In the genomic region with DNA sequence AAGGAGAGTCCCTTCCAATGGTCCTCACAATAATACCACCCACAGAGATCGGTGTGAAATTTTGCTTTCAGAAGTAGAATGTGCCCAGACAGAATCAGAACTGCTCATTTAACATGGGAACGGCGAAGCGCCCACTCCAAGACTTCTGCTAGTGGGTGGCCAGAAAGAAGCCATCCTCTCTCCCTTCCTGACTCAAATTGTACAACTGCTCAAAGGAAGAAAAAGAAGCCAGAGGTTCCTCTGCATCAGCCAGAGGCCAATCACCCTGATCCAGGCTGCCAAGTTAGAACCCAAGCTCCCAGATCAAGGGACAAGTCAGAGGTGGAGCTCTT, we compare ENCODE assay signal across 17 cellular contexts. TPM values are rescaled to one million over a fixed set of nuclear protein-coding genes. Genes with fewer than 3 reads are reported as not detected.
A peak's percentile ranks its signal among the peaks of the same experiment; 100 is the strongest.
DNase-seq lines count a peak whose midpoint lies in the region; ATAC-seq and TF ChIP-seq lines count a peak whose summit lies in the region.
"Had no signal": no experiment of that assay in that cellular context is flagged by ENCODE, and none has a peak within 500 bp of the region (broad histone marks: within the 10 kb centered on the region; RNA-seq: fewer than 3 reads in every experiment).

No MANE protein-coding gene starts in this region.

- no peak overlapping the region for H2AFZ ChIP-seq in ACC112 (ENCODE audit: low read length, unreplicated experiment)
- H2AFZ ChIP-seq: GM23338 had no signal

- WGBS in suprapubic skin, result 90% methylated on average over 4 of the region's 4 CpGs

- no peak for TF ChIP-seq POLR2A in suprapubic skin (IDR thresholded peaks at IDR 0.05)

- no peaks in the 10 kb centered on the region for H3K27me3 ChIP-seq in ACC112 (ENCODE audit: insufficient read depth, low read length)
- H3K27me3 ChIP-seq in suprapubic skin, result no peaks in the 10 kb centered on the region

- H3K79me2 ChIP-seq in ACC112 (ENCODE audit: control insufficient read depth, insufficient read depth, low read length, unreplicated experiment), result peaks cover 62% of the 10 kb centered on the region

- H3K27me3 Mint-ChIP-seq in activated CD4-positive, alpha-beta T cell treated with anti-CD3 and anti-CD28 coated beads, Interleukin-2, amount 10 ng/mL, durations not matched to agents 24 days and 14 days, result no peaks in the 10 kb centered on the region
- no peaks in the 10 kb centered on the region for H3K27me3 Mint-ChIP-seq in activated T-helper 17 cell treated with anti-CD3 and anti-CD28 coated beads, Interleukin-2, amount 50 U/mL, for 72 hours
- peaks cover 0 to 2% (median 2%) of the 10 kb centered on the region in 3 donors for H3K27me3 Mint-ChIP-seq in immature natural killer cell (ENCODE audit: low read depth in 3 of 3)

- no peaks in the 10 kb centered on the region for H3K9me3 ChIP-seq in suprapubic skin

- no peak for TF ChIP-seq EP300 in suprapubic skin (IDR thresholded peaks at IDR 0.05)

- DNase-seq in activated CD4-positive, alpha-beta T cell treated with anti-CD3 and anti-CD28 coated beads, Interleukin-2, amount 10 ng/mL, durations not matched to agents 24 days and 14 days, result no peak
- DNase-seq in activated CD4-positive, alpha-beta T cell treated with anti-CD3 and anti-CD28 coated beads, Interleukin-2, amount 50 U/mL, for 4 hours, result no peak
- no peak for DNase-seq in immature natural killer cell
- DNase-seq in suprapubic skin (ENCODE audit: low spot score in 2 of 2), result no peak
- DNase-seq in NCI-H774 (lab: John Stamatoyannopoulos, UW), result no peak
- DNase-seq in stimulated activated CD4-positive, alpha-beta T cell treated with anti-CD3 and anti-CD28 coated beads, Interleukin-2, amount 100 ng/mL, for 24 hours, result no peak
- DNase-seq: 8988T, GDM1, NCI-H1105 treated with DMSO at 0.1 percent for 48 hours, NCI-H187, NCI-H226, NCI-H524 treated with DMSO at 0.1 percent for 48 hours had no signal

- peaks cover 37% of the 10 kb centered on the region for H3K4me1 Mint-ChIP-seq in activated CD4-positive, alpha-beta T cell treated with anti-CD3 and anti-CD28 coated beads, Interleukin-2, amount 10 ng/mL, durations not matched to agents 24 days and 14 days
- H3K4me1 Mint-ChIP-seq in activated T-helper 17 cell treated with anti-CD3 and anti-CD28 coated beads, Interleukin-2, amount 50 U/mL, for 72 hours, result peaks cover 27% of the 10 kb centered on the region
- H3K4me1 Mint-ChIP-seq in immature natural killer cell, result peaks cover 50 to 70% of the 10 kb centered on the region in 2 donors
- H3K4me1 Mint-ChIP-seq: GM23338 had no signal

- ATAC-seq in activated T-helper 17 cell treated with anti-CD3 and anti-CD28 coated beads, Interleukin-2, amount 50 U/mL, for 72 hours (replicated peaks), result peak; percentile 11
- ATAC-seq: GM12878, GM23338, HCT116 had no signal

- peaks cover 10% of the 10 kb centered on the region; the same call in 1 of the 2 replicates for H3K36me3 ChIP-seq in ACC112 (ENCODE audit: insufficient read depth, low read length)
- H3K36me3 ChIP-seq in suprapubic skin, result peaks cover 36% of the 10 kb centered on the region

- peak overlapping the region; percentile 85 for H3K27ac ChIP-seq in ACC112 (ENCODE audit: low read depth, low read length)
- H3K27ac ChIP-seq in suprapubic skin, result no peak overlapping the region

- H3K27ac Mint-ChIP-seq in activated CD4-positive, alpha-beta T cell treated with anti-CD3 and anti-CD28 coated beads, Interleukin-2, amount 10 ng/mL, durations not matched to agents 24 days and 14 days, result peak overlapping the region; percentile 43
- peak overlapping the region; percentile 21 for H3K27ac Mint-ChIP-seq in activated T-helper 17 cell treated with anti-CD3 and anti-CD28 coated beads, Interleukin-2, amount 50 U/mL, for 72 hours
- H3K27ac Mint-ChIP-seq in immature natural killer cell, result peak overlapping the region; percentile 18 to 63 (median 52)
- H3K27ac Mint-ChIP-seq: GM23338 had no signal

- peaks cover 49% of the 10 kb centered on the region for H3K36me3 Mint-ChIP-seq in activated CD4-positive, alpha-beta T cell treated with anti-CD3 and anti-CD28 coated beads, Interleukin-2, amount 10 ng/mL, durations not matched to agents 24 days and 14 days (ENCODE audit: low read depth)
- H3K36me3 Mint-ChIP-seq in activated T-helper 17 cell treated with anti-CD3 and anti-CD28 coated beads, Interleukin-2, amount 50 U/mL, for 72 hours (ENCODE audit: low read depth), result peaks cover 86% of the 10 kb centered on the region
- H3K36me3 Mint-ChIP-seq in immature natural killer cell, result peaks cover 5 to 48% (median 9%) of the 10 kb centered on the region in 3 donors

- H3K4me1 ChIP-seq in ACC112 (ENCODE audit: control insufficient read depth, insufficient read depth, low read length, unreplicated experiment), result peaks cover 43% of the 10 kb centered on the region
- peaks cover 10% of the 10 kb centered on the region for H3K4me1 ChIP-seq in suprapubic skin

- H3K4me3 ChIP-seq in ACC112 (ENCODE audit: low read depth, low read length), result no peak overlapping the region
- no peak overlapping the region for H3K4me3 ChIP-seq in suprapubic skin
- H3K4me3 ChIP-seq: GM12878, GM23338 had no signal

- no peak for TF ChIP-seq CTCF in suprapubic skin (IDR thresholded peaks at IDR 0.05)

- H3K4me3 Mint-ChIP-seq in activated CD4-positive, alpha-beta T cell treated with anti-CD3 and anti-CD28 coated beads, Interleukin-2, amount 10 ng/mL, durations not matched to agents 24 days and 14 days, result no peak overlapping the region
- peak overlapping the region; percentile 29 for H3K4me3 Mint-ChIP-seq in activated T-helper 17 cell treated with anti-CD3 and anti-CD28 coated beads, Interleukin-2, amount 50 U/mL, for 72 hours
- H3K4me3 Mint-ChIP-seq in immature natural killer cell, result peak overlapping the region in 4 of 5 donors; percentile 0 to 38 (median 16)
- H3K4me3 Mint-ChIP-seq: GM23338 had no signal

- intact Hi-C loops in activated CD4-positive, alpha-beta T cell treated with anti-CD3 and anti-CD28 coated beads, Interleukin-2, amount 10 ng/mL, durations not matched to agents 24 days and 14 days (cut with micrococcal nuclease), result no loop called here

- H3K9me3 Mint-ChIP-seq in activated CD4-positive, alpha-beta T cell treated with anti-CD3 and anti-CD28 coated beads, Interleukin-2, amount 10 ng/mL, durations not matched to agents 24 days and 14 days, result no peaks in the 10 kb centered on the region
- H3K9me3 Mint-ChIP-seq in activated T-helper 17 cell treated with anti-CD3 and anti-CD28 coated beads, Interleukin-2, amount 50 U/mL, for 72 hours, result no peaks in the 10 kb centered on the region
- no peaks in the 10 kb centered on the region for H3K9me3 Mint-ChIP-seq in immature natural killer cell
- H3K9me3 Mint-ChIP-seq: GM23338 had no signal

RNA-seq across cellular contexts. Expression of a gene that starts 23.3 kb away (rescaled TPM):
- 88.8 and 92.7 TPM in 2 replicates for total RNA-seq in activated CD4-positive, alpha-beta T cell treated with anti-CD3 and anti-CD28 coated beads, Interleukin-2, amount 10 ng/mL, durations not matched to agents 24 days and 14 days
- total RNA-seq in activated T-helper 17 cell treated with anti-CD3 and anti-CD28 coated beads, Interleukin-2, amount 50 U/mL, for 72 hours, result 100 to 1,000 TPM in 1 of 2 donors, 10 to 100 TPM in 1; 96.4 to 101 TPM
- polyA plus RNA-seq in immature natural killer cell, result 10 to 100 TPM; 43.3 to 60.4 (median 56.3) TPM
- 100 to 1,000 TPM in 1 of 4 donors, 10 to 100 TPM in 3; 54.3 to 101 (median 64.4) TPM for total RNA-seq in suprapubic skin
